ENCODE assay signal across 1 cellular context in the genomic region with DNA sequence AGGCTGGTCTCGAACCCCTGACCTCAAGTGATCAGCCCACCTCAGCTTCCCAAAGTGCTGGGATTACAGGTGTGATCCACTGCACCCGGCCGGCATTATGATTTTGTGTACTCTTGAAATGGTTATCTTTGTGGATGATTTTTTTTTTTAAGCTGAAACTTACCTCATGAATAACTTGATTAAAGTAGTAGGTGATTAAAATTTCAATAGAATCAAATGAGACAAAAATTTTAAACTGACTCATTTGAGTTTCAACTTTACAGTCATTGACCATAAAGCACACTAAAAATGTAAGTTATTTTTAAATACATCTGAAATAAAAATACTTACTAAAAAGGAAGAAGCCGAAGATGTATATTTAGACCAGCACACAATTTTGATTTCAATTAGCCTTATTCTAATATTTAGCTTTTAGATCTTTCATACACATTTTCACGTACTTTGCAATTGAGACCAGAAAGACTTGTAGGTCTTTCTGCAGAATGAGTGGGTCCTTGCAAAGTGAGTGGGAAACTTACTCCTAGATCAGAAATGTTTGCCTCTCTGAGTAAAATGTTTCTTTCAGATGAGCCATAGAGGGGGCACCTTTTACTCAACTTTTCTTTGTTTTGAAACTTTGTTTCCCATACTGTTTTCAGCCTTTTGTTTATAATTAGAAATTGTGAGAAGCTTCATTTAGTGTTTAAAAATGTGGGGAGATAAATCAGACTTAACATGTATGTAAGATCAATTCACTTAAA.
TF ChIP-seq lines count a peak whose summit lies in the region.

No MANE protein-coding gene starts in this region.

TF ChIP-seq in GM12878, 131 proteins besides CTCF, POLR2A, EP300 and RAD21:
- no peak for TF ChIP-seq ZNF384 (IDR thresholded peaks at IDR 0.05; ENCODE audit: borderline replicate concordance, low read depth, low read length)
- peak; percentile 24; the same call in 1 of the 2 replicates for TF ChIP-seq NFIC (IDR thresholded peaks at IDR 0.05; ENCODE audit: low read depth, low read length)
- no peak for TF ChIP-seq TAF1 (IDR thresholded peaks at IDR 0.05; ENCODE audit: borderline replicate concordance, low read depth, low read length)
